Comparison of ENCODE assay signal across 8 cellular contexts in genomic region chr12:9707864-9708808, GRCh38. TPM values are rescaled to one million over a fixed set of nuclear protein-coding genes. Genes with fewer than 3 reads are reported as not detected.
DNase-seq lines count a peak whose midpoint lies in the region; ATAC-seq and TF ChIP-seq lines count a peak whose summit lies in the region.

No MANE protein-coding gene starts in this region.

- CTCF ChIA-PET in HEK293 (lab: Yijun Ruan, JAX) (interaction anchor here (0.6 to 7.2 kb wide), 27 partner anchors 8 to 1051 kb away, joined by 3 to 87 read pairs (median 3); partner anchors contain the start of gene CLEC2D), PC-9 (lab: Charles Lee) (interaction anchor here (0.6 to 1.1 kb wide), 5 partner anchors 9 to 1051 kb away, joined by 3 to 19 read pairs (median 4); no protein-coding TSS in a partner anchor)

- H3K27me3 ChIP-seq in PC-9 (ENCODE audit: insufficient read depth, low read depth), result no peaks in the 10 kb centered on the region

- no peaks in the 10 kb centered on the region for H3K9me2 ChIP-seq in PC-9 (ENCODE audit: insufficient read depth)

- no peak overlapping the region for H3K4me2 ChIP-seq in PC-9

- peaks cover 14 to 23% of the 10 kb centered on the region in 2 donors for H3K36me3 Mint-ChIP-seq in activated T-cell treated with anti-CD3 and anti-CD28 coated beads, Interleukin-2, amount 50 U/mL, for 72 hours (ENCODE audit: insufficient read depth in 2 of 2)
- no peaks in the 10 kb centered on the region for H3K36me3 Mint-ChIP-seq in progenitor cell of endocrine pancreas (ENCODE audit: insufficient read depth)

- H3K4me3 Mint-ChIP-seq in activated T-cell treated with anti-CD3 and anti-CD28 coated beads, Interleukin-2, amount 50 U/mL, for 72 hours, result peak overlapping the region; percentile 73 to 88
- H3K4me3 Mint-ChIP-seq in progenitor cell of endocrine pancreas (ENCODE audit: low read depth), result no peak overlapping the region

- no peak for TF ChIP-seq CTCF in HEK293 (tag by site-specific recombination; IDR thresholded peaks at IDR 0.05)
- peak; percentile 85 for TF ChIP-seq CTCF in PC-9 (conservative IDR thresholded peaks at IDR 0.05)
- TF ChIP-seq CTCF in fibroblast of villous mesenchyme (IDR thresholded peaks at IDR 0.05; ENCODE audit: insufficient read depth, low read depth, low read length), result peak; percentile 78
- peak; percentile 97 for TF ChIP-seq CTCF in progenitor cell of endocrine pancreas (IDR thresholded peaks at IDR 0.05; ENCODE audit: unreplicated experiment)

- H3K36me3 ChIP-seq in HEK293 (ENCODE audit: control insufficient read depth in 2 of 2, insufficient read depth in 1 of 2, low read length in 2 of 2) (no peaks in the 10 kb centered on the region), PC-9 (ENCODE audit: low read depth) (no peaks in the 10 kb centered on the region)

- peak overlapping the region; percentile 95 for H3K27ac Mint-ChIP-seq in activated T-cell treated with anti-CD3 and anti-CD28 coated beads, Interleukin-2, amount 50 U/mL, for 72 hours
- no peak overlapping the region for H3K27ac Mint-ChIP-seq in progenitor cell of endocrine pancreas

- intact Hi-C loops in PC-9 (cut with micrococcal nuclease; ENCODE audit: unreplicated experiment), result loop anchor here (1.0 to 5.0 kb wide), 2 partner anchors 61 to 74 kb away; no protein-coding TSS in a partner anchor

- no peaks in the 10 kb centered on the region for H3K9me3 ChIP-seq in HEK293 (ENCODE audit: control insufficient read depth, insufficient read depth, low read depth, low read length)
- 0 out of 2 replicates have a peak, but pooled peaks cover 2% of the 10 kb centered on the region for H3K9me3 ChIP-seq in PC-9 (ENCODE audit: insufficient read depth, low read depth)

- H3K4me1 Mint-ChIP-seq in activated T-cell treated with anti-CD3 and anti-CD28 coated beads, Interleukin-2, amount 50 U/mL, for 72 hours (ENCODE audit: low read depth), result peaks cover 75% of the 10 kb centered on the region
- no peaks in the 10 kb centered on the region for H3K4me1 Mint-ChIP-seq in progenitor cell of endocrine pancreas (ENCODE audit: low read depth)

- H4K20me1 ChIP-seq in PC-9 (ENCODE audit: insufficient read depth), result no peaks in the 10 kb centered on the region

- peak; percentile 68 to 72 for ATAC-seq in activated T-cell treated with anti-CD3 and anti-CD28 coated beads, Interleukin-2, amount 50 U/mL, for 72 hours (replicated peaks in 1 of 2)
- ATAC-seq in GM21528 (IDR thresholded peaks at IDR 0.05; ENCODE audit: low FRiP score, unreplicated experiment), result no peak

- no peak overlapping the region for H3K4me3 ChIP-seq in HEK293 (ENCODE audit: low read depth, low read length)
- no peak overlapping the region for H3K4me3 ChIP-seq in PC-9
- no peak overlapping the region for H3K4me3 ChIP-seq in fibroblast of villous mesenchyme (ENCODE audit: low read depth, low read length)

- H3F3A ChIP-seq in PC-9 (ENCODE audit: insufficient read depth, low read depth), result peaks cover 13% of the 10 kb centered on the region

- no peaks in the 10 kb centered on the region for H3K4me1 ChIP-seq in HEK293 (ENCODE audit: control insufficient read depth, insufficient read depth, low read length)
- H3K4me1 ChIP-seq in PC-9 (replicated peaks; ENCODE audit: insufficient read depth), result peaks cover 15% of the 10 kb centered on the region

- H3K27ac ChIP-seq in HEK293 (ENCODE audit: extremely low read depth, low read depth, low read length) (no peak overlapping the region), PC-9 (no peak overlapping the region)

- POLR2A ChIA-PET in HEK293 (lab: Yijun Ruan, JAX), result interaction anchor here (1.0 kb wide), 1 partner anchor 60 kb away, joined by 3 read pairs; no protein-coding TSS in a partner anchor
- POLR2A ChIA-PET in PC-9 (lab: Charles Lee; ENCODE audit: unreplicated experiment), result interaction anchor here (0.6 kb wide), 1 partner anchor 58 kb away, joined by 6 read pairs; no protein-coding TSS in a partner anchor

- peak; percentile 76 for DNase-seq in CD1c-positive myeloid dendritic cell (ENCODE audit: extremely low spot score)
- DNase-seq in PC-9, result peak in 1 of 2 experiments; percentile 21
- peak; percentile 66 to 69 for DNase-seq in activated T-cell treated with anti-CD3 and anti-CD28 coated beads, Interleukin-2, amount 50 U/mL, for 72 hours
- peak; percentile 64 for DNase-seq in fibroblast of villous mesenchyme (ENCODE audit: low read depth)
- DNase-seq in progenitor cell of endocrine pancreas (ENCODE audit: low spot score, unreplicated experiment), result peak; percentile 35
- no peak for DNase-seq in cerebellar nuclear complex (lab: John Stamatoyannopoulos, UW)

- no peak overlapping the region for H2AFZ ChIP-seq in PC-9

- peaks cover 8 to 9% of the 10 kb centered on the region in 2 donors for H3K9me3 Mint-ChIP-seq in activated T-cell treated with anti-CD3 and anti-CD28 coated beads, Interleukin-2, amount 50 U/mL, for 72 hours
- peaks cover 17% of the 10 kb centered on the region for H3K9me3 Mint-ChIP-seq in progenitor cell of endocrine pancreas (ENCODE audit: low read depth)

- no TSS peak for BruUV-seq in PC-9 (replicated peaks; lab: Mats Ljungman, UMichigan)

- no peaks in the 10 kb centered on the region for H3K27me3 Mint-ChIP-seq in activated T-cell treated with anti-CD3 and anti-CD28 coated beads, Interleukin-2, amount 50 U/mL, for 72 hours (ENCODE audit: low read depth)
- H3K27me3 Mint-ChIP-seq in progenitor cell of endocrine pancreas, result no peaks in the 10 kb centered on the region

- no peaks in the 10 kb centered on the region for H3K79me2 ChIP-seq in PC-9 (ENCODE audit: low read depth)

TF ChIP-seq in HEK293, 187 proteins besides CTCF, POLR2A, EP300 and RAD21 (continues in another document):
- TF ChIP-seq, protein P1, sequence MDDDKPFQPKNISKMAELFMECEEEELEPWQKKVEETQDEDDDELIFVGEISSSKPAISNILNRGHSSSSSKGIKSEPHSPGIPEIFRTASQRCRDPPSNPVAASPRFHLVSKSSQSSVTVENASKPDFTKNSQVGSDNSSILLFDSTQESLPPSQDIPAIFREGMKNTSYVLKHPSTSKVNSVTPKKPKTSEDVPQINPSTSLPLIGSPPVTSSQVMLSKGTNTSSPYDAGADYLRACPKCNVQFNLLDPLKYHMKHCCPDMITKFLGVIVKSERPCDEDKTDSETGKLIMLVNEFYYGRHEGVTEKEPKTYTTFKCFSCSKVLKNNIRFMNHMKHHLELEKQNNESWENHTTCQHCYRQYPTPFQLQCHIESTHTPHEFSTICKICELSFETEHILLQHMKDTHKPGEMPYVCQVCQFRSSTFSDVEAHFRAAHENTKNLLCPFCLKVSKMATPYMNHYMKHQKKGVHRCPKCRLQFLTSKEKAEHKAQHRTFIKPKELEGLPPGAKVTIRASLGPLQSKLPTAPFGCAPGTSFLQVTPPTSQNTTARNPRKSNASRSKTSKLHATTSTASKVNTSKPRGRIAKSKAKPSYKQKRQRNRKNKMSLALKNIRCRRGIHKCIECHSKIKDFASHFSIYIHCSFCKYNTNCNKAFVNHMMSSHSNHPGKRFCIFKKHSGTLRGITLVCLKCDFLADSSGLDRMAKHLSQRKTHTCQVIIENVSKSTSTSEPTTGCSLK (tag by site-specific recombination; IDR thresholded peaks at IDR 0.05), result no peak
- no peak for TF ChIP-seq ZNF830 (tag by site-specific recombination; IDR thresholded peaks at IDR 0.05; ENCODE audit: low read depth)
- no peak for TF ChIP-seq ZNF174 (tag by site-specific recombination; IDR thresholded peaks at IDR 0.05)
- TF ChIP-seq ZNF571 (tag by site-specific recombination; IDR thresholded peaks at IDR 0.05), result no peak
- TF ChIP-seq, protein P2, sequence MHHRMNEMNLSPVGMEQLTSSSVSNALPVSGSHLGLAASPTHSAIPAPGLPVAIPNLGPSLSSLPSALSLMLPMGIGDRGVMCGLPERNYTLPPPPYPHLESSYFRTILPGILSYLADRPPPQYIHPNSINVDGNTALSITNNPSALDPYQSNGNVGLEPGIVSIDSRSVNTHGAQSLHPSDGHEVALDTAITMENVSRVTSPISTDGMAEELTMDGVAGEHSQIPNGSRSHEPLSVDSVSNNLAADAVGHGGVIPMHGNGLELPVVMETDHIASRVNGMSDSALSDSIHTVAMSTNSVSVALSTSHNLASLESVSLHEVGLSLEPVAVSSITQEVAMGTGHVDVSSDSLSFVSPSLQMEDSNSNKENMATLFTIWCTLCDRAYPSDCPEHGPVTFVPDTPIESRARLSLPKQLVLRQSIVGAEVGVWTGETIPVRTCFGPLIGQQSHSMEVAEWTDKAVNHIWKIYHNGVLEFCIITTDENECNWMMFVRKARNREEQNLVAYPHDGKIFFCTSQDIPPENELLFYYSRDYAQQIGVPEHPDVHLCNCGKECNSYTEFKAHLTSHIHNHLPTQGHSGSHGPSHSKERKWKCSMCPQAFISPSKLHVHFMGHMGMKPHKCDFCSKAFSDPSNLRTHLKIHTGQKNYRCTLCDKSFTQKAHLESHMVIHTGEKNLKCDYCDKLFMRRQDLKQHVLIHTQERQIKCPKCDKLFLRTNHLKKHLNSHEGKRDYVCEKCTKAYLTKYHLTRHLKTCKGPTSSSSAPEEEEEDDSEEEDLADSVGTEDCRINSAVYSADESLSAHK (tag by site-specific recombination; IDR thresholded peaks at IDR 0.05), result peak; percentile 95
- no peak for TF ChIP-seq ZNF837 (tag by site-specific recombination; IDR thresholded peaks at IDR 0.05)
- no peak for TF ChIP-seq ZNF23 (tag by site-specific recombination; IDR thresholded peaks at IDR 0.05; ENCODE audit: borderline replicate concordance)
- no peak for TF ChIP-seq ZSCAN4 (tag by site-specific recombination; IDR thresholded peaks at IDR 0.05)

RNA-seq across cellular contexts. Expression of gene CLECL1, which starts 24.8 kb away (rescaled TPM):
- total RNA-seq in PC-9 (2021) (not detected in 2 replicates), fibroblast of villous mesenchyme (not detected in 2 replicates), progenitor cell of endocrine pancreas (not detected in 2 replicates)
- 10 to 100 TPM; 11.5 to 13.8 TPM for total RNA-seq in activated T-cell treated with anti-CD3 and anti-CD28 coated beads, Interleukin-2, amount 50 U/mL, for 72 hours

RNA-seq across cellular contexts. Expression of gene CLEC2D, which starts 38.6 kb away (rescaled TPM):
- total RNA-seq in PC-9 (2021) (32.6 and 37.8 TPM in 2 replicates), fibroblast of villous mesenchyme (3.9 and 4.5 TPM in 2 replicates), progenitor cell of endocrine pancreas (23.5 and 31.0 TPM in 2 replicates)
- total RNA-seq in activated T-cell treated with anti-CD3 and anti-CD28 coated beads, Interleukin-2, amount 50 U/mL, for 72 hours, result 100 to 1,000 TPM; 269 to 293 TPM

RNA-seq across cellular contexts. Expression of gene CD69, which starts 52.6 kb away (rescaled TPM):
- total RNA-seq in PC-9 (2021) (not detected in 2 replicates), fibroblast of villous mesenchyme (not detected in 2 replicates), progenitor cell of endocrine pancreas (not detected in 2 replicates)
- total RNA-seq in activated T-cell treated with anti-CD3 and anti-CD28 coated beads, Interleukin-2, amount 50 U/mL, for 72 hours, result 100 to 1,000 TPM; 126 to 158 TPM

Comparison
In these comparisons a context has a peak if more than half of its experiments do, and no peak if none do; other contexts are left out.
1. DNase-seq: peak in CD1c-positive myeloid dendritic cell (single experiment), activated T-cell treated with anti-CD3 and anti-CD28 coated beads, Interleukin-2, amount 50 U/mL, for 72 hours (2 of 2), fibroblast of villous mesenchyme (single experiment) and progenitor cell of endocrine pancreas (single experiment); none in cerebellar nuclear complex (0 of 2).
2. RNA of gene CLECL1, which starts 24.8 kb away (total RNA-seq): 11.5 to 13.8 TPM in activated T-cell treated with anti-CD3 and anti-CD28 coated beads, Interleukin-2, amount 50 U/mL, for 72 hours; not detected in PC-9, not detected in fibroblast of villous mesenchyme and not detected in progenitor cell of endocrine pancreas; every median in the first group is over 10 times any median in the second.
3. RNA of gene CD69, which starts 52.6 kb away (total RNA-seq): 126 to 158 TPM in activated T-cell treated with anti-CD3 and anti-CD28 coated beads, Interleukin-2, amount 50 U/mL, for 72 hours; not detected in PC-9, not detected in fibroblast of villous mesenchyme and not detected in progenitor cell of endocrine pancreas; every median in the first group is over 100 times any median in the second.